Comparison of ENCODE assay signal across 15 cellular contexts in the genomic region with DNA sequence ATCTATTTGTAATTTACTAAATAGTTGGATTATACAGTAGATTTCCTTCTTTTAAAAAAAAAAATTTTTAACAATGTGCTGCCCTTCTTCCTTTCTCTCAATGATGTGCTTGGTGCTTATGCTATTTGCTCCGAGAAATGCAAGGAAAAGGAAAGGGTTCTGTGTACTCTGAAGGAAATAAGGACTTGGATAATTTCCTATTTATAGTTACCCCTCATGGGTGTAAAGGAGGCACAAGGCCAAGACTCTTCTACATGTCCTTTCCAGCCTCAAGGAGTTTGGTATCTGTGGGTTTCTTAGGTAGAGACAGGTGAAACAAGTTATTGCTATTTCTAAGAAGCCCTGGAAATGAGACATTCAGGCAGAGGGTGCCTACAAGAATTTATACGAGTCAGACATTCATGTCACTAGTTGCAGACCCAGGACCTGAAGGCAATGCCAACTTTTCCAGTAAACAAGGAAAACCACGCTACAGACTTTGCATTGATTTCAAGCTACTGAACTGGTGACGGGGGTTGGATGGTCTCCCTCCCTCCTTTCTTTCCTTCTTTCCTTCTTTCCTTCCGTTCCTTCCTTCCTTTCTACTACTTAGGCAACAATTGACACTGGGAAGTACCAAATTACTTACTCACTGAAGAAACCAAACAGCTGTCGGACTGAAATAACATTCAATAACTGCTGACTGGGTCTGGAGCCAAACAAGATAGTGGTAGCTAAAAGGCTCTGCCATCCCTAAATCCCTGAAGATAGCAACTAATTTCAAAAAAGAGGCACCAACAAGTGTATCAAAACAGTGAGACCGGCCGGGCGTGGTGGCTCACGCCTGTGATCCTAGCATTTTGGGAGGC. TPM values are rescaled to one million over a fixed set of nuclear protein-coding genes. Genes with fewer than 3 reads are reported as not detected.
A peak's percentile ranks its signal among the peaks of the same experiment; 100 is the strongest.
DNase-seq lines count a peak whose midpoint lies in the region; ATAC-seq and TF ChIP-seq lines count a peak whose summit lies in the region.
"Had no signal": no experiment of that assay in that cellular context is flagged by ENCODE, and none has a peak within 500 bp of the region (broad histone marks: within the 10 kb centered on the region; RNA-seq: fewer than 3 reads in every experiment).

No MANE protein-coding gene starts in this region.

- peaks cover 57% of the 10 kb centered on the region for H3K36me3 ChIP-seq in CD4-positive, CD25-positive, alpha-beta regulatory T cell (ENCODE audit: control insufficient read depth, insufficient read depth, low read length)
- H3K36me3 ChIP-seq in PC-9 (ENCODE audit: low read depth): 0 out of 2 replicates have a peak, but pooled peaks cover 5% of the 10 kb centered on the region

- H3F3A ChIP-seq in PC-9 (ENCODE audit: insufficient read depth, low read depth): no peaks in the 10 kb centered on the region

- no peak overlapping the region for H3K4me3 ChIP-seq in CD4-positive, CD25-positive, alpha-beta regulatory T cell (ENCODE audit: low read depth, low read length)
- H3K4me3 ChIP-seq in PC-9: no peak overlapping the region
- H3K4me3 ChIP-seq: HAP-1 had no signal

- H3K27me3 ChIP-seq in CD4-positive, CD25-positive, alpha-beta regulatory T cell (ENCODE audit: control insufficient read depth, insufficient read depth, low read length): no peaks in the 10 kb centered on the region
- H3K27me3 ChIP-seq in PC-9 (ENCODE audit: insufficient read depth, low read depth): no peaks in the 10 kb centered on the region

- H3K27ac ChIP-seq in CD4-positive, CD25-positive, alpha-beta regulatory T cell (ENCODE audit: insufficient read depth, low read length, poor library complexity, severe bottlenecking): no peak overlapping the region
- H3K27ac ChIP-seq in PC-9: peak overlapping the region; percentile 17; the same call in 1 of the 2 replicates

- CTCF ChIA-PET in PC-9 (lab: Charles Lee) (no interaction called here), HEK293T (lab: Yijun Ruan, JAX) (no interaction called here), GM10248 (lab: Yijun Ruan, JAX) (interaction anchor here (1.3 to 2.2 kb wide), 2 partner anchors 15 kb away, joined by 3 to 7 read pairs; no protein-coding TSS in a partner anchor)

- H3K27me3 Mint-ChIP-seq in CD4-positive, CD25-positive, alpha-beta regulatory T cell: no peaks in the 10 kb centered on the region
- H3K27me3 Mint-ChIP-seq in neural crest cell (ENCODE audit: low read depth): no peaks in the 10 kb centered on the region
- H3K27me3 Mint-ChIP-seq: progenitor cell of endocrine pancreas, type B pancreatic cell had no signal

- H3K36me3 Mint-ChIP-seq in CD4-positive, CD25-positive, alpha-beta regulatory T cell: peaks cover 23% of the 10 kb centered on the region
- peaks cover 6% of the 10 kb centered on the region for H3K36me3 Mint-ChIP-seq in neural crest cell (ENCODE audit: low read depth)

- no peaks in the 10 kb centered on the region for H3K9me2 ChIP-seq in PC-9 (ENCODE audit: insufficient read depth)

- no peaks in the 10 kb centered on the region for H3K9me3 ChIP-seq in CD4-positive, CD25-positive, alpha-beta regulatory T cell (ENCODE audit: control insufficient read depth in 2 of 2, low read length in 2 of 2)
- H3K9me3 ChIP-seq in PC-9 (ENCODE audit: insufficient read depth, low read depth): no peaks in the 10 kb centered on the region
- H3K9me3 ChIP-seq: HAP-1 had no signal

- no TSS peak for BruUV-seq in PC-9 (replicated peaks; lab: Mats Ljungman, UMichigan)

- H3K27ac Mint-ChIP-seq in CD4-positive, CD25-positive, alpha-beta regulatory T cell: peak overlapping the region; percentile 15 to 97 (median 23)
- peak overlapping the region; percentile 50 for H3K27ac Mint-ChIP-seq in neural crest cell (ENCODE audit: unreplicated experiment)
- H3K27ac Mint-ChIP-seq: progenitor cell of endocrine pancreas, type B pancreatic cell had no signal

- H4K20me1 ChIP-seq in PC-9 (ENCODE audit: insufficient read depth): no peaks in the 10 kb centered on the region

- intact Hi-C loops in PC-9 (cut with micrococcal nuclease; ENCODE audit: unreplicated experiment): no loop called here

- POLR2A ChIA-PET in PC-9 (lab: Charles Lee; ENCODE audit: unreplicated experiment) (no interaction called here), HEK293T (lab: Yijun Ruan, JAX) (no interaction called here), GM10248 (lab: Yijun Ruan, JAX) (no interaction called here)

- no peak for ATAC-seq in CD4-positive, CD25-positive, alpha-beta regulatory T cell (ENCODE audit: low read depth in 2 of 2)

- H3K4me2 ChIP-seq in PC-9: no peak overlapping the region

- TF ChIP-seq CTCF in PC-9 (conservative IDR thresholded peaks at IDR 0.05) (no peak), neural crest cell (conservative IDR thresholded peaks at IDR 0.05) (no peak), GM10248 (IDR thresholded peaks at IDR 0.05; ENCODE audit: control extremely low read depth, extremely low read depth, low read depth, missing control alignments) (no peak)

- no peaks in the 10 kb centered on the region for H3K79me2 ChIP-seq in PC-9 (ENCODE audit: low read depth)

- no peaks in the 10 kb centered on the region for H3K9me3 Mint-ChIP-seq in CD4-positive, CD25-positive, alpha-beta regulatory T cell
- H3K9me3 Mint-ChIP-seq in neural crest cell: no peaks in the 10 kb centered on the region
- H3K9me3 Mint-ChIP-seq: type B pancreatic cell had no signal

- no peak for DNase-seq in CD4-positive, CD25-positive, alpha-beta regulatory T cell
- DNase-seq in PC-9: no peak
- DNase-seq in fibroblast of gingiva (ENCODE audit: low read depth): peak; percentile 16
- DNase-seq in neural crest cell (ENCODE audit: low read depth, low spot score): no peak
- DNase-seq in SIG-M5 treated with dmso at 0.1 percent for 504 hours (lab: John Stamatoyannopoulos, UW; ENCODE audit: unreplicated experiment): no peak
- no peak for DNase-seq in HEK293T (ENCODE audit: extremely low spot score)
- DNase-seq in NCI-H748 (lab: John Stamatoyannopoulos, UW; ENCODE audit: unreplicated experiment): no peak
- DNase-seq in GM10248 (ENCODE audit: extremely low spot score): no peak
- DNase-seq: cerebellar nuclear complex, NCI-H187 treated with DMSO at 0.1 percent for 48 hours had no signal

- no peak overlapping the region for H2AFZ ChIP-seq in PC-9

- peaks cover 0 to 33% (median 18%) of the 10 kb centered on the region in 4 donors for H3K4me1 Mint-ChIP-seq in CD4-positive, CD25-positive, alpha-beta regulatory T cell
- no peaks in the 10 kb centered on the region for H3K4me1 Mint-ChIP-seq in neural crest cell

- H3K4me3 Mint-ChIP-seq in CD4-positive, CD25-positive, alpha-beta regulatory T cell: no peak overlapping the region
- H3K4me3 Mint-ChIP-seq in neural crest cell: no peak overlapping the region
- H3K4me3 Mint-ChIP-seq: type B pancreatic cell had no signal

- H3K4me1 ChIP-seq in CD4-positive, CD25-positive, alpha-beta regulatory T cell (ENCODE audit: control insufficient read depth, insufficient read depth, low read length, poor library complexity, severe bottlenecking): peaks cover 3% of the 10 kb centered on the region
- H3K4me1 ChIP-seq in PC-9 (replicated peaks; ENCODE audit: insufficient read depth): 0 out of 2 replicates have a peak, but pooled peaks cover 3% of the 10 kb centered on the region
- H3K4me1 ChIP-seq: HAP-1 had no signal

TF ChIP-seq in HEK293T, 16 proteins besides CTCF, POLR2A, EP300 and RAD21:
- TF ChIP-seq NFRKB (IDR thresholded peaks at IDR 0.05): no peak
- no peak for TF ChIP-seq ELF4 (IDR thresholded peaks at IDR 0.05)
- TF ChIP-seq SUZ12 (IDR thresholded peaks at IDR 0.05): no peak
- TF ChIP-seq, protein P1, sequence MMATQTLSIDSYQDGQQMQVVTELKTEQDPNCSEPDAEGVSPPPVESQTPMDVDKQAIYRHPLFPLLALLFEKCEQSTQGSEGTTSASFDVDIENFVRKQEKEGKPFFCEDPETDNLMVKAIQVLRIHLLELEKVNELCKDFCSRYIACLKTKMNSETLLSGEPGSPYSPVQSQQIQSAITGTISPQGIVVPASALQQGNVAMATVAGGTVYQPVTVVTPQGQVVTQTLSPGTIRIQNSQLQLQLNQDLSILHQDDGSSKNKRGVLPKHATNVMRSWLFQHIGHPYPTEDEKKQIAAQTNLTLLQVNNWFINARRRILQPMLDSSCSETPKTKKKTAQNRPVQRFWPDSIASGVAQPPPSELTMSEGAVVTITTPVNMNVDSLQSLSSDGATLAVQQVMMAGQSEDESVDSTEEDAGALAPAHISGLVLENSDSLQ (IDR thresholded peaks at IDR 0.05): no peak
- no peak for TF ChIP-seq BHLHE40 (IDR thresholded peaks at IDR 0.05; ENCODE audit: borderline replicate concordance)
- no peak for TF ChIP-seq L3MBTL2 (conservative IDR thresholded peaks at IDR 0.05)
- TF ChIP-seq ARNT (IDR thresholded peaks at IDR 0.05): no peak
- no peak for TF ChIP-seq FOXA1 (IDR thresholded peaks at IDR 0.05)
- no peak for TF ChIP-seq TARDBP (IDR thresholded peaks at IDR 0.05)
- TF ChIP-seq ZNF384 (IDR thresholded peaks at IDR 0.05): no peak

RNA-seq across cellular contexts. Expression of gene GHDC, which starts 33.8 kb away (rescaled TPM):
- 13.6 TPM for total RNA-seq in CD4-positive, CD25-positive, alpha-beta regulatory T cell
- 10 to 100 TPM; 11.1 to 17.8 (median 13.2) TPM for polyA plus RNA-seq in CD4-positive, CD25-positive, alpha-beta regulatory T cell
- 21.5 and 28.6 TPM in 2 replicates for total RNA-seq in PC-9 (2021)
- total RNA-seq in neural crest cell: 8.4 and 8.8 TPM in 2 replicates

RNA-seq across cellular contexts. Expression of gene HCRT, which starts 42.8 kb away (rescaled TPM):
- not detected for total RNA-seq in CD4-positive, CD25-positive, alpha-beta regulatory T cell
- polyA plus RNA-seq in CD4-positive, CD25-positive, alpha-beta regulatory T cell: not detected
- total RNA-seq in PC-9 (2021) (not detected in 2 replicates), neural crest cell (0.47 TPM in 1 of 2 replicates, not detected in the other)
- total RNA-seq: glomerular endothelial cell, lower leg skin, progenitor cell of endocrine pancreas had no signal

RNA-seq across cellular contexts. Expression of gene KCNH4, which starts 47.1 kb away (rescaled TPM):
- total RNA-seq in CD4-positive, CD25-positive, alpha-beta regulatory T cell: 0.47 TPM
- not detected for polyA plus RNA-seq in CD4-positive, CD25-positive, alpha-beta regulatory T cell
- not detected in 2 replicates for total RNA-seq in PC-9 (2021)
- 0.05 and 0.14 TPM in 2 replicates for total RNA-seq in neural crest cell
- total RNA-seq: lower leg skin, progenitor cell of endocrine pancreas had no signal

RNA-seq across cellular contexts. Expression of gene STAT5B, which starts 48.1 kb away (rescaled TPM):
- total RNA-seq in CD4-positive, CD25-positive, alpha-beta regulatory T cell: 241 TPM
- polyA plus RNA-seq in CD4-positive, CD25-positive, alpha-beta regulatory T cell: 100 to 1,000 TPM; 109 to 117 (median 112) TPM
- total RNA-seq in PC-9 (2021) (19.5 and 21.1 TPM in 2 replicates), neural crest cell (48.3 and 49.2 TPM in 2 replicates)
